19 cellular contexts compared by ENCODE assay signal in genomic region chr7:1623810-1624209, GRCh38. TPM values are rescaled to one million over a fixed set of nuclear protein-coding genes. Genes with fewer than 3 reads are reported as not detected.
A peak's percentile ranks its signal among the peaks of the same experiment; 100 is the strongest.
DNase-seq lines count a peak whose midpoint lies in the region; ATAC-seq and TF ChIP-seq lines count a peak whose summit lies in the region.
"Had no signal": no experiment of that assay in that cellular context is flagged by ENCODE, and none has a peak within 500 bp of the region (broad histone marks: within the 10 kb centered on the region; RNA-seq: fewer than 3 reads in every experiment).

No MANE protein-coding gene starts in this region.

- H3K9ac ChIP-seq in mesendoderm (ENCODE audit: low read length): no peak overlapping the region

- H2BK5ac ChIP-seq in mesendoderm (ENCODE audit: low read length): no peak overlapping the region

- WGBS in mesendoderm (ENCODE audit: extremely low coverage, insufficient coverage, low lambda C conversion rate): no CpG with 5 or more reads among the region's 13 CpGs

- no peak overlapping the region for H2BK15ac ChIP-seq in mesendoderm (replicated peaks; ENCODE audit: low read depth)

- no peak overlapping the region for H3K23ac ChIP-seq in mesendoderm (ENCODE audit: low read length)

- peak overlapping the region in 1 of 2 donors; percentile 72 for H3K27ac Mint-ChIP-seq in stimulated activated naive CD8-positive, alpha-beta T cell treated with anti-CD3 and anti-CD28 coated beads, Interleukin-15, amount 100 ng/mL, for 72 hours
- H3K27ac Mint-ChIP-seq: CD4-positive, CD25-positive, alpha-beta regulatory T cell; CD8-positive, alpha-beta memory T cell; H9 had no signal

- H3K27me3 ChIP-seq in WERI-Rb-1 (ENCODE audit: insufficient read depth, low read depth, severe bottlenecking): no peaks in the 10 kb centered on the region
- H3K27me3 ChIP-seq in osteoblast (ENCODE audit: insufficient read depth, low read length): peaks cover 3% of the 10 kb centered on the region
- no peaks in the 10 kb centered on the region for H3K27me3 ChIP-seq in mesendoderm (ENCODE audit: insufficient read depth, low read length, poor library complexity)
- H3K27me3 ChIP-seq: BE2C had no signal

- H3K18ac ChIP-seq in mesendoderm (ENCODE audit: low read length): no peak overlapping the region

- peak; percentile 33 for ATAC-seq in stimulated activated naive CD8-positive, alpha-beta T cell treated with anti-CD3 and anti-CD28 coated beads, Interleukin-15, Interleukin-2, amounts not matched to agents 100 U/mL and 50 U/mL, for 24 hours
- ATAC-seq in stimulated activated naive CD8-positive, alpha-beta T cell treated with anti-CD3 and anti-CD28 coated beads, Interleukin-15, amount 100 ng/mL, for 72 hours: no peak
- ATAC-seq: HepG2 had no signal

- H3K4me3 Mint-ChIP-seq in stimulated activated naive CD8-positive, alpha-beta T cell treated with anti-CD3 and anti-CD28 coated beads, Interleukin-15, amount 100 ng/mL, for 72 hours: no peak overlapping the region
- H3K4me3 Mint-ChIP-seq: CD4-positive, CD25-positive, alpha-beta regulatory T cell; CD8-positive, alpha-beta memory T cell; H9 had no signal

- H3K79me2 ChIP-seq in osteoblast (ENCODE audit: insufficient read depth, low read length) (no peaks in the 10 kb centered on the region), mesendoderm (ENCODE audit: control insufficient read depth, insufficient read depth, low read length) (no peaks in the 10 kb centered on the region)

- H3K79me1 ChIP-seq in mesendoderm (ENCODE audit: low read length): no peaks in the 10 kb centered on the region

- H3K27ac ChIP-seq in WERI-Rb-1 (peak overlapping the region; percentile 80), osteoblast (ENCODE audit: low read depth, low read length) (no peak overlapping the region), mesendoderm (ENCODE audit: low read depth, low read length) (no peak overlapping the region)

- H3K4me3 ChIP-seq in WERI-Rb-1 (ENCODE audit: low read depth, low read length) (no peak overlapping the region), osteoblast (ENCODE audit: insufficient read depth, low read length) (no peak overlapping the region), mesendoderm (ENCODE audit: low read length) (no peak overlapping the region)

- H4K20me1 ChIP-seq in osteoblast (ENCODE audit: insufficient read depth, low read length): no peaks in the 10 kb centered on the region

- H3K9me3 Mint-ChIP-seq in stimulated activated naive CD8-positive, alpha-beta T cell treated with anti-CD3 and anti-CD28 coated beads, Interleukin-15, amount 100 ng/mL, for 72 hours: peaks cover 0 to 15% of the 10 kb centered on the region in 2 donors
- H3K9me3 Mint-ChIP-seq: CD8-positive, alpha-beta memory T cell had no signal

- H2BK120ac ChIP-seq in mesendoderm (ENCODE audit: low read depth, low read length): no peak overlapping the region

- H4K8ac ChIP-seq in mesendoderm (ENCODE audit: low read depth, low read length): no peak overlapping the region

- no peak overlapping the region for H2AFZ ChIP-seq in osteoblast (ENCODE audit: low read length)

- H3K4ac ChIP-seq in mesendoderm (ENCODE audit: low read depth, low read length): no peak overlapping the region

- TF ChIP-seq CTCF in WERI-Rb-1 (IDR thresholded peaks at IDR 0.05; ENCODE audit: low read depth, low read length) (no peak), osteoblast (IDR thresholded peaks at IDR 0.05; ENCODE audit: extremely low read depth, low read depth, low read length) (no peak)

- no peak overlapping the region for H4K5ac ChIP-seq in mesendoderm (ENCODE audit: low read length)

- DNase-seq in stimulated activated naive CD8-positive, alpha-beta T cell treated with anti-CD3 and anti-CD28 coated beads, Interleukin-15, Interleukin-2, amounts not matched to agents 100 U/mL and 50 U/mL, for 24 hours: no peak
- no peak for DNase-seq in stimulated activated naive CD8-positive, alpha-beta T cell treated with anti-CD3 and anti-CD28 coated beads, Interleukin-15, amount 100 ng/mL, for 72 hours
- DNase-seq in WERI-Rb-1 (no peak), osteoblast (ENCODE audit: insufficient read length, low spot score, missing footprints) (peak; percentile 45), mesendoderm (no peak), COLO668 (lab: John Stamatoyannopoulos, UW; ENCODE audit: unreplicated experiment) (no peak), pons (ENCODE audit: low spot score) (no peak)
- DNase-seq: ACHN; BE2C; C1 segment of cervical spinal cord; Caco-2; CD4-positive, CD25-positive, alpha-beta regulatory T cell; CD8-positive, alpha-beta memory T cell; DMS153; DMS79; GDM1; GOT3; H9 had no signal

- H3K56ac ChIP-seq in mesendoderm (ENCODE audit: low read length): no peak overlapping the region

- no peak overlapping the region for H2AK5ac ChIP-seq in mesendoderm (ENCODE audit: low read length)

- no peaks in the 10 kb centered on the region for H3K9me3 ChIP-seq in WERI-Rb-1 (ENCODE audit: severe bottlenecking)
- H3K9me3 ChIP-seq in osteoblast (ENCODE audit: low read depth, low read length): no peaks in the 10 kb centered on the region
- H3K9me3 ChIP-seq: BE2C had no signal

- H3K4me2 ChIP-seq in osteoblast (ENCODE audit: insufficient read depth, low read length): no peak overlapping the region
- H3K4me2 ChIP-seq in mesendoderm (ENCODE audit: low read length): no peak overlapping the region

- no peaks in the 10 kb centered on the region for H3K27me3 Mint-ChIP-seq in stimulated activated naive CD8-positive, alpha-beta T cell treated with anti-CD3 and anti-CD28 coated beads, Interleukin-15, amount 100 ng/mL, for 72 hours

- H3K36me3 ChIP-seq in WERI-Rb-1 (no peaks in the 10 kb centered on the region), osteoblast (ENCODE audit: insufficient read depth, low read length) (no peaks in the 10 kb centered on the region), mesendoderm (ENCODE audit: control insufficient read depth, insufficient read depth, low read length) (no peaks in the 10 kb centered on the region)
- H3K36me3 ChIP-seq: BE2C had no signal

- H3K4me1 Mint-ChIP-seq in stimulated activated naive CD8-positive, alpha-beta T cell treated with anti-CD3 and anti-CD28 coated beads, Interleukin-15, amount 100 ng/mL, for 72 hours: no peaks in the 10 kb centered on the region
- H3K4me1 Mint-ChIP-seq: CD4-positive, CD25-positive, alpha-beta regulatory T cell; CD8-positive, alpha-beta memory T cell had no signal

- H3K4me1 ChIP-seq in osteoblast (ENCODE audit: insufficient read depth, low read length) (no peaks in the 10 kb centered on the region), mesendoderm (ENCODE audit: control insufficient read depth, low read depth, low read length) (no peaks in the 10 kb centered on the region)
- H3K4me1 ChIP-seq: BE2C, Caco-2 had no signal

RNA-seq across cellular contexts. Expression of gene ELFN1, which starts 46.3 kb away (rescaled TPM):
- 12.7 and 14.1 TPM in 2 replicates for total RNA-seq in osteoblast
- polyA plus RNA-seq in mesendoderm (2013, experiment 1 of 2): 0.86 TPM
- polyA plus RNA-seq in mesendoderm (2013, experiment 2 of 2): 0.85 TPM
- total RNA-seq: CD4-positive, CD25-positive, alpha-beta regulatory T cell had no signal
- polyA plus RNA-seq: CD4-positive, CD25-positive, alpha-beta regulatory T cell had no signal

RNA-seq across cellular contexts. Expression of gene PSMG3, which starts 54.0 kb away (rescaled TPM):
- total RNA-seq in osteoblast: 32.1 and 38.7 TPM in 2 replicates
- 13.5 TPM for polyA plus RNA-seq in mesendoderm (2013, experiment 1 of 2)
- polyA plus RNA-seq in mesendoderm (2013, experiment 2 of 2): 12.9 TPM
